8 cellular contexts compared by ENCODE assay signal in the genomic region with DNA sequence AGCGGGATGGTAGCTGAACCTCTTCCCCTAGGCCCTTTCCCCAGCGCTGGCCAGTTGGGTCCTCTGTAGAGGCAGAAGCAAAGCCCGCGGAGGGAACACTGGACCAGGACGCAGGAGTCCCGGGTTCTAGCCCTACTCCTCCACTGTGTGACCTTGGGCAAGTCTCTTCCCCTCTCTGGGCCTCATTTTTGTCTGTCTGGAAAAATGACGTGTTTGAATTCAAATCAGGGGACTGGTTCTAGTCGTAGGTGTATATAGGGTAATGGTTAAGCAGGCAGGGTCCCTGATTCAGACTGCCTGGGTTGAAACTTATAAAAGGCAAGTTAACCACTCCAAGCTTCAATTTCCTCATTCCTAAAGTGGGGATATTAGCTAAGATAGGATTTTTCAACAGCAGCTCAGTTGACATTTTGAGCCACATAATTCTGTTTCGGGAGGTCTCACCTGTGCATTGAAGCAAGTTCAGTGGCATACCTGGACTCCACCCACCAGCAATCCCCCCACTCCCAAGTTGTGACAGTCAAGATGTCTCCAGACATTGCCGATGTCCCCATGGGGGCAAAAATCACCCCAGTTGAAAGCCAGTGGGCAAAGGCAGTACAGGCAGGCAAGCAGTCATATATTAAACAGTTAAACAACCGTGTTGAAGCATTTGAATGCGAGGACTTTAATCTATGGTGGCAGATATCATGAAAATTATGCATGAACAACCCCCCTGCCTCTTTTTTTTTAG. TPM values are rescaled to one million over a fixed set of nuclear protein-coding genes. Genes with fewer than 3 reads are reported as not detected.
DNase-seq lines count a peak whose midpoint lies in the region; ATAC-seq and TF ChIP-seq lines count a peak whose summit lies in the region.

No MANE protein-coding gene starts in this region.

- CTCF ChIA-PET in activated CD4-positive, alpha-beta T cell treated with anti-CD3 and anti-CD28 coated beads, Interleukin-2, amount 10 ng/mL, durations not matched to agents 7 days and 5 days (lab: Charles Lee), result interaction anchor here (0.5 to 3.5 kb wide), 7 partner anchors 8 to 46 kb away, joined by 3 to 20 read pairs (median 4); no protein-coding TSS in a partner anchor

- H3K79me2 ChIP-seq in smooth muscle cell (ENCODE audit: low read depth), result peaks cover 6% of the 10 kb centered on the region

- H2AFZ ChIP-seq in smooth muscle cell (ENCODE audit: low read depth), result no peak overlapping the region

- TF ChIP-seq CTCF in smooth muscle cell (IDR thresholded peaks at IDR 0.05; ENCODE audit: borderline replicate concordance, insufficient read depth, poor library complexity, severe bottlenecking), result no peak

- no peaks in the 10 kb centered on the region for H4K20me1 ChIP-seq in smooth muscle cell (ENCODE audit: low read depth)

- H3K27ac Mint-ChIP-seq in activated CD4-positive, alpha-beta T cell treated with anti-CD3 and anti-CD28 coated beads, Interleukin-2, amount 10 ng/mL, durations not matched to agents 7 days and 5 days, result peak overlapping the region; percentile 91

- peaks cover 39% of the 10 kb centered on the region for H3K4me1 Mint-ChIP-seq in activated CD4-positive, alpha-beta T cell treated with anti-CD3 and anti-CD28 coated beads, Interleukin-2, amount 10 ng/mL, durations not matched to agents 7 days and 5 days

- peak overlapping the region; percentile 66 for H3K27ac ChIP-seq in smooth muscle cell (ENCODE audit: low read depth)

- H3K4me2 ChIP-seq in smooth muscle cell, result peak overlapping the region; percentile 93

- peaks cover 8% of the 10 kb centered on the region for H3F3A ChIP-seq in smooth muscle cell (ENCODE audit: low read depth)

- no peaks in the 10 kb centered on the region for H3K36me3 Mint-ChIP-seq in activated CD4-positive, alpha-beta T cell treated with anti-CD3 and anti-CD28 coated beads, Interleukin-2, amount 10 ng/mL, durations not matched to agents 7 days and 5 days (ENCODE audit: low read depth)

- H3K4me3 ChIP-seq in smooth muscle cell, result peak overlapping the region; percentile 70

- WGBS in smooth muscle cell (ENCODE audit: low lambda C conversion rate), result 25% methylated on average over 12 of the region's 12 CpGs

- H3K4me3 Mint-ChIP-seq in activated CD4-positive, alpha-beta T cell treated with anti-CD3 and anti-CD28 coated beads, Interleukin-2, amount 10 ng/mL, durations not matched to agents 7 days and 5 days, result peak overlapping the region; percentile 76

- H3K27me3 ChIP-seq in smooth muscle cell (ENCODE audit: low read depth), result no peaks in the 10 kb centered on the region

- peak overlapping the region; percentile 78 for H3K9ac ChIP-seq in smooth muscle cell (ENCODE audit: low read depth)

- DNase-seq in activated CD4-positive, alpha-beta T cell treated with anti-CD3 and anti-CD28 coated beads for 4 hours, result peak; percentile 13 to 19
- DNase-seq in activated CD4-positive, alpha-beta T cell treated with anti-CD3 and anti-CD28 coated beads, Interleukin-2, amount 50 U/mL, for 1 hour, result no peak
- DNase-seq in activated CD4-positive, alpha-beta T cell treated with anti-CD3 and anti-CD28 coated beads, Interleukin-2, amount 10 ng/mL, durations not matched to agents 7 days and 5 days, result peak; percentile 19
- DNase-seq in germinal center (ENCODE audit: low spot score), result peak; percentile 30
- no peak for DNase-seq in smooth muscle cell (lab: John Stamatoyannopoulos, UW; ENCODE audit: unreplicated experiment)
- no peak for DNase-seq in MV-4-11 (lab: John Stamatoyannopoulos, UW)

- no peaks in the 10 kb centered on the region for H3K36me3 ChIP-seq in smooth muscle cell (ENCODE audit: low read depth)

- H3K4me1 ChIP-seq in smooth muscle cell (ENCODE audit: low read depth), result peaks cover 8% of the 10 kb centered on the region

- no peaks in the 10 kb centered on the region for H3K9me3 Mint-ChIP-seq in activated CD4-positive, alpha-beta T cell treated with anti-CD3 and anti-CD28 coated beads, Interleukin-2, amount 10 ng/mL, durations not matched to agents 7 days and 5 days

- H3K27me3 Mint-ChIP-seq in activated CD4-positive, alpha-beta T cell treated with anti-CD3 and anti-CD28 coated beads, Interleukin-2, amount 10 ng/mL, durations not matched to agents 7 days and 5 days, result peaks cover under 1% of the 10 kb centered on the region

- POLR2A ChIA-PET in activated CD4-positive, alpha-beta T cell treated with anti-CD3 and anti-CD28 coated beads, Interleukin-2, amount 10 ng/mL, durations not matched to agents 7 days and 5 days (lab: Charles Lee), result interaction anchor here (0.6 kb wide), 1 partner anchor 61 kb away, joined by 3 read pairs; no protein-coding TSS in a partner anchor

- ATAC-seq in HG03280 (IDR thresholded peaks at IDR 0.05; ENCODE audit: unreplicated experiment) (no peak), GM18858 (IDR thresholded peaks at IDR 0.05; ENCODE audit: unreplicated experiment) (no peak)

- H3K9me3 ChIP-seq in smooth muscle cell (replicated peaks; ENCODE audit: low read depth), result no peaks in the 10 kb centered on the region

RNA-seq across cellular contexts. Expression of a gene that starts 0.9 kb away (rescaled TPM):
- 10 to 100 TPM; 18.6 to 20.9 TPM for total RNA-seq in activated CD4-positive, alpha-beta T cell treated with anti-CD3 and anti-CD28 coated beads, Interleukin-2, amount 10 ng/mL, durations not matched to agents 7 days and 5 days
- total RNA-seq in smooth muscle cell, result 12.1 and 12.9 TPM in 2 replicates
- 29.2 and 29.6 TPM in 2 replicates for polyA plus RNA-seq in smooth muscle cell

RNA-seq across cellular contexts. Expression of a gene that starts 36.6 kb away (rescaled TPM):
- total RNA-seq in activated CD4-positive, alpha-beta T cell treated with anti-CD3 and anti-CD28 coated beads, Interleukin-2, amount 10 ng/mL, durations not matched to agents 7 days and 5 days, result 10 to 100 TPM; 17.0 to 18.0 TPM
- total RNA-seq in smooth muscle cell, result 9.1 and 9.6 TPM in 2 replicates
- polyA plus RNA-seq in smooth muscle cell, result 12.2 and 14.0 TPM in 2 replicates

RNA-seq across cellular contexts. Expression of a gene that starts 36.9 kb away (rescaled TPM):
- total RNA-seq in activated CD4-positive, alpha-beta T cell treated with anti-CD3 and anti-CD28 coated beads, Interleukin-2, amount 10 ng/mL, durations not matched to agents 7 days and 5 days, result 10 to 100 TPM; 65.6 to 72.0 TPM
- total RNA-seq in smooth muscle cell, result 19.3 and 39.3 TPM in 2 replicates
- polyA plus RNA-seq in smooth muscle cell, result 28.3 and 32.5 TPM in 2 replicates

Comparison
In these comparisons a context has a peak if more than half of its experiments do, and no peak if none do; other contexts are left out.
1. DNase-seq: peak in activated CD4-positive, alpha-beta T cell treated with anti-CD3 and anti-CD28 coated beads for 4 hours (2 of 2), activated CD4-positive, alpha-beta T cell treated with anti-CD3 and anti-CD28 coated beads, Interleukin-2, amount 10 ng/mL, durations not matched to agents 7 days and 5 days (single experiment) and germinal center (single experiment); none in activated CD4-positive, alpha-beta T cell treated with anti-CD3 and anti-CD28 coated beads, Interleukin-2, amount 50 U/mL, for 1 hour (single experiment), smooth muscle cell (single experiment) and MV-4-11 (single experiment).